ENCODE assay signal across 9 cellular contexts in the genomic region with DNA sequence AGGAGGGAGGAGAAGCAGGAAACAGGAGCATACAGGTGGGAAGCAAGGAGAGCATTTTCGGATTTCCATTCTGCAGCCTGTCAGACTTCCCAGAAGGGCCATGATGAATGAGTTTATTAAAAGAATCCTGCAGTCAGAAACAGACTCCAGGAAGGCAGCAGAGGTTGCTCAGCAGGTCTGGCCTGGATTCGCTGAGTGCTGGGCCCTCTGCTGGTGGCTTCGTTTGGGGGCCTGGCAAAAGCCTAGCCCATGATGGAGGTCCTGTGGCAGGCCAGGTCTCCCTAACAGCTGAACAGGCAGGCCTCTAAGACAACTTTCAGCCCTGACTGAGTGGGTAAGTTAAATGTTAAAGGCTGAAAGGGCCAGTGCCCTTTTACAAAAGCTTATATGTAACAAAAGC.
A peak's percentile ranks its signal among the peaks of the same experiment; 100 is the strongest.
DNase-seq lines count a peak whose midpoint lies in the region; ATAC-seq and TF ChIP-seq lines count a peak whose summit lies in the region.
"Had no signal": no experiment of that assay in that cellular context is flagged by ENCODE, and none has a peak within 500 bp of the region (broad histone marks: within the 10 kb centered on the region; RNA-seq: fewer than 3 reads in every experiment).

No MANE protein-coding gene starts in this region.

- peak; percentile 6 for DNase-seq in EL
- DNase-seq in KBM-7 = peak; percentile 15
- DNase-seq in choroid plexus epithelial cell (ENCODE audit: low read depth) = peak; percentile 2
- peak; percentile 11 for DNase-seq in neural crest cell (ENCODE audit: low read depth, low spot score)
- DNase-seq in NCI-H2227 treated with DMSO at 0.1 percent for 48 hours (lab: John Stamatoyannopoulos, UW) = no peak
- no peak for DNase-seq in effector memory CD4-positive, alpha-beta T cell
- no peak for DNase-seq in omental fat pad (ENCODE audit: low spot score)
- no peak for DNase-seq in activated CD4-positive, alpha-beta T cell treated with anti-CD3 and anti-CD28 coated beads for 4 hours
- DNase-seq: stimulated activated CD4-positive, alpha-beta T cell treated with anti-CD3 and anti-CD28 coated beads, Interleukin-4, amount 100 ng/mL, for 4 hours had no signal

- H3K36me3 ChIP-seq in effector memory CD4-positive, alpha-beta T cell (ENCODE audit: control insufficient read depth, insufficient read depth, low read length) = no peaks in the 10 kb centered on the region

- TF ChIP-seq CTCF in choroid plexus epithelial cell (conservative IDR thresholded peaks at IDR 0.05; ENCODE audit: low read depth, low read length) = peak; percentile 19
- TF ChIP-seq CTCF in neural crest cell (conservative IDR thresholded peaks at IDR 0.05) = peak; percentile 60
- TF ChIP-seq CTCF in omental fat pad (IDR thresholded peaks at IDR 0.05) = no peak

- H3K27me3 Mint-ChIP-seq in neural crest cell (ENCODE audit: low read depth) = peaks cover 3% of the 10 kb centered on the region

- H3K4me1 ChIP-seq in effector memory CD4-positive, alpha-beta T cell (ENCODE audit: control insufficient read depth, insufficient read depth, low read length, poor library complexity, severe bottlenecking) = no peaks in the 10 kb centered on the region

- no peak overlapping the region for H3K27ac Mint-ChIP-seq in neural crest cell (ENCODE audit: unreplicated experiment)

- no peaks in the 10 kb centered on the region for H3K27me3 ChIP-seq in effector memory CD4-positive, alpha-beta T cell (replicated peaks; ENCODE audit: control insufficient read depth, insufficient read depth, low read length, poor library complexity, severe bottlenecking)

- H3K4me3 ChIP-seq in choroid plexus epithelial cell (ENCODE audit: low read depth, low read length) = no peak overlapping the region
- H3K4me3 ChIP-seq in effector memory CD4-positive, alpha-beta T cell (ENCODE audit: insufficient read depth, low read depth, low read length, poor library complexity, severe bottlenecking) = no peak overlapping the region

- H3K27ac ChIP-seq in effector memory CD4-positive, alpha-beta T cell (ENCODE audit: insufficient read depth, low read length, poor library complexity, severe bottlenecking) = no peak overlapping the region

- H3K36me3 Mint-ChIP-seq in neural crest cell (ENCODE audit: low read depth) = no peaks in the 10 kb centered on the region

- in situ Hi-C loops in KBM-7 (cut with MboI; ENCODE audit: low pct_unique_long_range_greater_than_20kb, low sequenced_read_pairs) = no loop called here

- no peaks in the 10 kb centered on the region for H3K9me3 ChIP-seq in effector memory CD4-positive, alpha-beta T cell (ENCODE audit: control insufficient read depth, low read length)

- no peak for ATAC-seq in omental fat pad (ENCODE audit: low FRiP score)

- H3K4me3 Mint-ChIP-seq in neural crest cell = no peak overlapping the region

- H3K9me3 Mint-ChIP-seq in neural crest cell = no peaks in the 10 kb centered on the region

- H3K4me1 Mint-ChIP-seq in neural crest cell = no peaks in the 10 kb centered on the region

Comparison
In these comparisons a context has a peak if more than half of its experiments do, and no peak if none do; other contexts are left out.
1. DNase-seq: peak in EL (single experiment), KBM-7 (single experiment), choroid plexus epithelial cell (single experiment) and neural crest cell (single experiment); none in NCI-H2227 treated with DMSO at 0.1 percent for 48 hours (single experiment), effector memory CD4-positive, alpha-beta T cell (0 of 3), omental fat pad (single experiment) and activated CD4-positive, alpha-beta T cell treated with anti-CD3 and anti-CD28 coated beads for 4 hours (0 of 2).
2. CTCF ChIP-seq: peak in choroid plexus epithelial cell (single experiment) and neural crest cell (single experiment); none in omental fat pad (0 of 3).